In genomic region chr4:88900432-88900831, GRCh38 we compare ENCODE assay signal across 24 cellular contexts.
DNase-seq lines count a peak whose midpoint lies in the region; ATAC-seq, FAIRE-seq and TF ChIP-seq lines count a peak whose summit lies in the region.
"Had no signal": no experiment of that assay in that cellular context is flagged by ENCODE, and none has a peak within 500 bp of the region (broad histone marks: within the 10 kb centered on the region; RNA-seq: fewer than 3 reads in every experiment).

No MANE protein-coding gene starts in this region.

- H4K20me1 ChIP-seq in IMR-90 (ENCODE audit: insufficient read depth, low read length), result no peaks in the 10 kb centered on the region

- DNase-seq in AG10803 (ENCODE audit: low read depth) (peak; percentile 44), IMR-90 (peak; percentile 81), bronchial epithelial cell (ENCODE audit: low read depth) (peak; percentile 29), kidney tubule cell (ENCODE audit: low spot score) (peak; percentile 51), AG20443 (ENCODE audit: low spot score) (no peak), activated gamma-delta T cell treated with Interleukin-2 at 50 U/mL for 16 hours (no peak), NCI-H748 (lab: John Stamatoyannopoulos, UW; ENCODE audit: unreplicated experiment) (no peak)
- no peak for DNase-seq in activated naive CD4-positive, alpha-beta T cell treated with anti-CD3 and anti-CD28 coated beads, Interleukin-2, amount 10 ng/mL, durations not matched to agents 7 days and 5 days
- DNase-seq: activated CD4-positive, alpha-beta T cell treated with anti-CD3 and anti-CD28 coated beads, Interleukin-2, amount 50 U/mL, for 48 hours; activated naive CD4-positive, alpha-beta T cell; activated T-cell treated with anti-CD3 and anti-CD28 coated beads for 4 hours; heart right ventricle; Karpas-422; naive thymus-derived CD4-positive, alpha-beta T cell; NCI-H1417; NCI-H2227 treated with DMSO at 0.1 percent for 48 hours; NK-92 treated with Interleukin-12 subunit alpha and Interleukin-12 subunit beta, amount 100 ng/mL, for 24 hours; stimulated activated CD4-positive, alpha-beta T cell treated with anti-CD3 and anti-CD28 coated beads, Interleukin-4, amount 100 ng/mL, for 1 hour; SW 1271; upper lobe of right lung had no signal

- in situ Hi-C loops in IMR-90 (cut with MboI; ENCODE audit: low sequenced_read_pairs), result no loop called here

- no peak for TF ChIP-seq POLR2A in IMR-90 (IDR thresholded peaks at IDR 0.05; ENCODE audit: low read depth, low read length)

- TF ChIP-seq CTCF in AG10803 (conservative IDR thresholded peaks at IDR 0.05; ENCODE audit: low read length), result no peak
- no peak for TF ChIP-seq CTCF in IMR-90 (conservative IDR thresholded peaks at IDR 0.05; ENCODE audit: low read depth, low read length)
- TF ChIP-seq CTCF in bronchial epithelial cell (IDR thresholded peaks at IDR 0.05; ENCODE audit: insufficient read depth, low read length, severe bottlenecking), result no peak

- 0 out of 2 replicates have a peak overlapping the region, but pooled peaks have one; percentile 50 for H2BK20ac ChIP-seq in IMR-90 (ENCODE audit: low read depth, low read length)

- H4K5ac ChIP-seq in IMR-90 (ENCODE audit: low read depth, low read length), result no peak overlapping the region

- peak; percentile 61 for ATAC-seq in IMR-90 (ENCODE audit: low read depth)
- ATAC-seq: heart right ventricle; naive thymus-derived CD4-positive, alpha-beta T cell; upper lobe of right lung had no signal

- H3K27me3 Mint-ChIP-seq in activated naive CD4-positive, alpha-beta T cell treated with anti-CD3 and anti-CD28 coated beads, Interleukin-2, amount 10 ng/mL, durations not matched to agents 7 days and 5 days, result peaks cover 10% of the 10 kb centered on the region
- H3K27me3 Mint-ChIP-seq: B cell, brain had no signal

- dilution Hi-C loops in IMR-90 (cut with HindIII; ENCODE audit: low sequenced_read_pairs, unreplicated experiment), result no loop called here

- H3K9me1 ChIP-seq in IMR-90 (ENCODE audit: insufficient read depth, low read length), result no peaks in the 10 kb centered on the region

- no peak overlapping the region for H4K91ac ChIP-seq in IMR-90 (ENCODE audit: insufficient read depth, low read depth, low read length)

- H3K9me3 ChIP-seq in IMR-90 (ENCODE audit: control insufficient read depth, insufficient read depth, low read length), result no peaks in the 10 kb centered on the region
- H3K9me3 ChIP-seq: upper lobe of right lung had no signal

- H3K56ac ChIP-seq in IMR-90 (ENCODE audit: extremely low read depth, insufficient read depth, low read length), result no peak overlapping the region

- no peak overlapping the region for H2AFZ ChIP-seq in IMR-90 (replicated peaks; ENCODE audit: low read length, poor library complexity)

- no peak for FAIRE-seq in bronchial epithelial cell (lab: Jason Lieb, UNC)
- FAIRE-seq: G401.6 had no signal

- POLR2A ChIA-PET in IMR-90 (lab: Charles Lee; ENCODE audit: unreplicated experiment), result no interaction called here

- H3K9me3 Mint-ChIP-seq in activated naive CD4-positive, alpha-beta T cell treated with anti-CD3 and anti-CD28 coated beads, Interleukin-2, amount 10 ng/mL, durations not matched to agents 7 days and 5 days, result peaks cover 19% of the 10 kb centered on the region

- H3K36me3 ChIP-seq in IMR-90 (ENCODE audit: control insufficient read depth, insufficient read depth, low read length) (no peaks in the 10 kb centered on the region), bronchial epithelial cell (ENCODE audit: control insufficient read depth, insufficient read depth, low read length) (no peaks in the 10 kb centered on the region)
- H3K36me3 ChIP-seq: heart right ventricle, upper lobe of right lung had no signal

- peak overlapping the region in 1 of 2 experiments; percentile 20; a peak in 1 of 4 replicates for H4K8ac ChIP-seq in IMR-90 (ENCODE audit: low read depth in 2 of 2, low read length in 2 of 2)

- no peak overlapping the region for H3K9ac ChIP-seq in IMR-90 (ENCODE audit: low read depth, low read length)

- no peak overlapping the region for H2AK5ac ChIP-seq in IMR-90 (ENCODE audit: low read depth, low read length)

- BruUV-seq in IMR-90 (replicated peaks; lab: Mats Ljungman, UMichigan), result no TSS peak

- no peak for TF ChIP-seq RAD21 in IMR-90 (IDR thresholded peaks at IDR 0.05; ENCODE audit: low read length)

- H2BK15ac ChIP-seq in IMR-90 (ENCODE audit: low read depth, low read length), result no peak overlapping the region

- peak overlapping the region; percentile 23 for H2BK5ac ChIP-seq in IMR-90 (ENCODE audit: low read depth, low read length, poor library complexity, severe bottlenecking)

- intact Hi-C loops in IMR-90 (cut with micrococcal nuclease), result no loop called here

- H3K79me1 ChIP-seq in IMR-90 (ENCODE audit: low read depth in 1 of 2, low read length in 2 of 2), result peaks cover 0 to 2% of the 10 kb centered on the region in 2 experiments; a peak in 1 of 4 replicates

- peak overlapping the region; percentile 34; the same call in 1 of the 2 replicates for H3K4me2 ChIP-seq in IMR-90 (ENCODE audit: low read depth, low read length)

- no peaks in the 10 kb centered on the region for H3K4me1 Mint-ChIP-seq in activated naive CD4-positive, alpha-beta T cell treated with anti-CD3 and anti-CD28 coated beads, Interleukin-2, amount 10 ng/mL, durations not matched to agents 7 days and 5 days
- H3K4me1 Mint-ChIP-seq: B cell; brain; naive thymus-derived CD4-positive, alpha-beta T cell had no signal

- no peak overlapping the region for H3K4me3 ChIP-seq in AG10803 (ENCODE audit: low read length)
- H3K4me3 ChIP-seq in IMR-90 (ENCODE audit: insufficient read depth, low read depth, low read length), result no peak overlapping the region
- no peak overlapping the region for H3K4me3 ChIP-seq in bronchial epithelial cell (ENCODE audit: low read depth, low read length)
- H3K4me3 ChIP-seq: heart right ventricle, lung, upper lobe of right lung had no signal

- H3K36me3 Mint-ChIP-seq in activated naive CD4-positive, alpha-beta T cell treated with anti-CD3 and anti-CD28 coated beads, Interleukin-2, amount 10 ng/mL, durations not matched to agents 7 days and 5 days, result peaks cover 10% of the 10 kb centered on the region

- CTCF ChIA-PET in IMR-90 (lab: Yijun Ruan, JAX), result no interaction called here
- CTCF ChIA-PET in activated naive CD4-positive, alpha-beta T cell treated with anti-CD3 and anti-CD28 coated beads, Interleukin-2, amount 10 ng/mL, durations not matched to agents 7 days and 5 days (lab: Charles Lee), result no interaction called here

- H3K18ac ChIP-seq in IMR-90 (ENCODE audit: low read depth, low read length), result peak overlapping the region; percentile 31; the same call in 1 of the 2 replicates

- H3K27ac ChIP-seq in IMR-90 (ENCODE audit: insufficient read depth, low read length), result no peak overlapping the region
- H3K27ac ChIP-seq: heart right ventricle, upper lobe of right lung had no signal

- no peak overlapping the region for H2AK9ac ChIP-seq in IMR-90 (replicated peaks; ENCODE audit: low read depth, low read length, poor library complexity)

- H3K27ac Mint-ChIP-seq in activated naive CD4-positive, alpha-beta T cell treated with anti-CD3 and anti-CD28 coated beads, Interleukin-2, amount 10 ng/mL, durations not matched to agents 7 days and 5 days, result no peak overlapping the region
- H3K27ac Mint-ChIP-seq: B cell; brain; naive thymus-derived CD4-positive, alpha-beta T cell had no signal

- no peak overlapping the region for H3K23ac ChIP-seq in IMR-90 (ENCODE audit: low read depth, low read length)

- no peak overlapping the region for H3K4me3 Mint-ChIP-seq in activated naive CD4-positive, alpha-beta T cell treated with anti-CD3 and anti-CD28 coated beads, Interleukin-2, amount 10 ng/mL, durations not matched to agents 7 days and 5 days
- H3K4me3 Mint-ChIP-seq: B cell; brain; naive thymus-derived CD4-positive, alpha-beta T cell had no signal

- peak overlapping the region; percentile 14; the same call in 1 of the 2 replicates for H3K4ac ChIP-seq in IMR-90 (ENCODE audit: low read depth, low read length)

- no peaks in the 10 kb centered on the region for H3K4me1 ChIP-seq in IMR-90 (ENCODE audit: control insufficient read depth, insufficient read depth, low read length)
- H3K4me1 ChIP-seq: heart right ventricle, upper lobe of right lung had no signal

- H3K14ac ChIP-seq in IMR-90 (replicated peaks; ENCODE audit: low read depth, low read length), result 0 out of 2 replicates have a peak overlapping the region, but pooled peaks have one; percentile 16

- H3K27me3 ChIP-seq in IMR-90 (ENCODE audit: control insufficient read depth, insufficient read depth, low read length) (no peaks in the 10 kb centered on the region), bronchial epithelial cell (ENCODE audit: control insufficient read depth, insufficient read depth, low read length) (no peaks in the 10 kb centered on the region)
- H3K27me3 ChIP-seq: heart right ventricle, upper lobe of right lung had no signal

- WGBS in IMR-90 (ENCODE audit: extremely low coverage in 2 of 2, insufficient read length in 1 of 2), 2 experiments, result no CpG with 5 or more reads among the region's 2 CpGs

- H2BK120ac ChIP-seq in IMR-90 (ENCODE audit: low read depth, low read length), result peak overlapping the region; percentile 61; the same call in 1 of the 2 replicates

TF ChIP-seq in IMR-90, 13 proteins besides CTCF, POLR2A, EP300 and RAD21:
- TF ChIP-seq MXI1 (IDR thresholded peaks at IDR 0.05; ENCODE audit: borderline replicate concordance, low read depth, low read length) (no peak), CHD1 (IDR thresholded peaks at IDR 0.05; ENCODE audit: low read depth, low read length) (no peak)

Comparison
In these comparisons a context has a peak if more than half of its experiments do, and no peak if none do; other contexts are left out.
1. DNase-seq: peak in AG10803 (single experiment), IMR-90 (single experiment), bronchial epithelial cell (single experiment) and kidney tubule cell (single experiment); none in AG20443 (single experiment), activated gamma-delta T cell treated with Interleukin-2 at 50 U/mL for 16 hours (single experiment), activated naive CD4-positive, alpha-beta T cell treated with anti-CD3 and anti-CD28 coated beads, Interleukin-2, amount 10 ng/mL, durations not matched to agents 7 days and 5 days (single experiment) and NCI-H748 (single experiment).